In the genomic region with DNA sequence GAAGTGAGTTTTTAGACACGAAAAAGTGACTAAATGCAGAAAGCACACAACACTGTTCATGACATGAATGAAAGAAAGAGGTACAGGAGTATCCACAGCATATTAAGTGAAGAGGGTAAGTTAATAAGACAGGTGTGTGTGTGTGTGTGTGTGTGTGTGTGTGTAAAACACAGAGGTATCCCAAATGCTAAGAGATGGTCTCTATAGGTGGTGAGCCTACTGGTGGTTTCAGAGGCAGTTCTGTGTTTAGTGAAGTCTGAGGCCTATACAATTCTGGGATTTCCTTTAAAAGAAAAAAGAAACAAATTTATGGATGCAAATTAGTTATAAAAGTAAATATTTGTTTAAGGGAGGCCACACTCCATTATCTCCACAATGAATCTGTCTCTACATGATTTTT, we compare ENCODE assay signal across 16 cellular contexts. TPM values are rescaled to one million over a fixed set of nuclear protein-coding genes. Genes with fewer than 3 reads are reported as not detected.
DNase-seq lines count a peak whose midpoint lies in the region; ATAC-seq, FAIRE-seq and TF ChIP-seq lines count a peak whose summit lies in the region.
"Had no signal": no experiment of that assay in that cellular context is flagged by ENCODE, and none has a peak within 500 bp of the region (broad histone marks: within the 10 kb centered on the region; RNA-seq: fewer than 3 reads in every experiment).

No MANE protein-coding gene starts in this region.

- DNase-seq in activated naive CD4-positive, alpha-beta T cell treated with anti-CD3 and anti-CD28 coated beads for 36 hours = no peak
- no peak for DNase-seq in activated naive CD4-positive, alpha-beta T cell (lab: John Stamatoyannopoulos, UW)
- DNase-seq in T-helper 2 cell treated with Interferon-gamma antibody and Interleukin-4, amounts not matched to agents 5 μg/mL and 100 μg/mL, for 36 hours (ENCODE audit: low spot score) = no peak
- DNase-seq in immature natural killer cell (no peak), upper lobe of right lung (no peak), progenitor cell of endocrine pancreas (ENCODE audit: low spot score, unreplicated experiment) (no peak), GM12892 (ENCODE audit: insufficient read length) (no peak)
- DNase-seq in central memory CD4-positive, alpha-beta T cell = no peak
- DNase-seq: adrenal gland; effector CD4-positive, alpha-beta T cell; HCEC 1CT; nephron progenitor cell; uterus had no signal

- peak overlapping the region; percentile 56 for H3K4me3 Mint-ChIP-seq in activated naive CD4-positive, alpha-beta T cell treated with anti-CD3 and anti-CD28 coated beads for 36 hours
- peak overlapping the region; percentile 50 for H3K4me3 Mint-ChIP-seq in T-helper 2 cell treated with Interferon-gamma antibody and Interleukin-4, amounts not matched to agents 5 μg/mL and 100 μg/mL, for 36 hours
- H3K4me3 Mint-ChIP-seq in immature natural killer cell (peak overlapping the region; percentile 27 to 88 (median 82)), progenitor cell of endocrine pancreas (ENCODE audit: low read depth) (no peak overlapping the region)
- H3K4me3 Mint-ChIP-seq: nephron progenitor cell had no signal

- ATAC-seq in upper lobe of right lung = no peak
- ATAC-seq: Panc1 had no signal

- H3K4me1 Mint-ChIP-seq in activated naive CD4-positive, alpha-beta T cell treated with anti-CD3 and anti-CD28 coated beads for 36 hours (ENCODE audit: low read depth) = peaks cover 65% of the 10 kb centered on the region
- H3K4me1 Mint-ChIP-seq in T-helper 2 cell treated with Interferon-gamma antibody and Interleukin-4, amounts not matched to agents 5 μg/mL and 100 μg/mL, for 36 hours (ENCODE audit: low read depth) = peaks cover 52% of the 10 kb centered on the region
- peaks cover 78% of the 10 kb centered on the region in 2 donors for H3K4me1 Mint-ChIP-seq in immature natural killer cell
- peaks cover 6% of the 10 kb centered on the region for H3K4me1 Mint-ChIP-seq in progenitor cell of endocrine pancreas (ENCODE audit: low read depth)
- H3K4me1 Mint-ChIP-seq: nephron progenitor cell had no signal

- H3K27ac ChIP-seq in upper lobe of right lung = peak overlapping the region; percentile 70
- H3K27ac ChIP-seq: cardiac muscle cell, uterus had no signal

- peaks cover 6% of the 10 kb centered on the region for H3K4me1 ChIP-seq in upper lobe of right lung
- H3K4me1 ChIP-seq: adrenal gland, uterus had no signal

- H3K27me3 Mint-ChIP-seq in activated naive CD4-positive, alpha-beta T cell treated with anti-CD3 and anti-CD28 coated beads for 36 hours (ENCODE audit: low read depth) = no peaks in the 10 kb centered on the region
- peaks cover 13% of the 10 kb centered on the region for H3K27me3 Mint-ChIP-seq in T-helper 2 cell treated with Interferon-gamma antibody and Interleukin-4, amounts not matched to agents 5 μg/mL and 100 μg/mL, for 36 hours (ENCODE audit: low read depth)
- H3K27me3 Mint-ChIP-seq in immature natural killer cell (ENCODE audit: low read depth in 3 of 3) (peaks cover 2 to 6% (median 2%) of the 10 kb centered on the region in 3 donors), progenitor cell of endocrine pancreas (no peaks in the 10 kb centered on the region)

- TF ChIP-seq CTCF in upper lobe of right lung (IDR thresholded peaks at IDR 0.05) (no peak), progenitor cell of endocrine pancreas (IDR thresholded peaks at IDR 0.05; ENCODE audit: unreplicated experiment) (no peak)

- no peaks in the 10 kb centered on the region for H3K27me3 ChIP-seq in upper lobe of right lung
- H3K27me3 ChIP-seq: adrenal gland, cardiac muscle cell, uterus had no signal

- intact Hi-C loops in activated naive CD4-positive, alpha-beta T cell treated with anti-CD3 and anti-CD28 coated beads for 36 hours (cut with micrococcal nuclease) = loop anchor here (1.0 to 10.0 kb wide), 4 partner anchors 17 to 1273 kb away; partner anchors contain the start of genes IL2 and TNIP3
- intact Hi-C loops in upper lobe of right lung (cut with DNase I) = no loop called here

- H3K36me3 ChIP-seq in upper lobe of right lung = no peaks in the 10 kb centered on the region
- H3K36me3 ChIP-seq: adrenal gland, cardiac muscle cell, uterus had no signal

- no peak for TF ChIP-seq POLR2A in GM12892 (IDR thresholded peaks at IDR 0.05; ENCODE audit: low read depth, low read length)

- no peak for FAIRE-seq in GM12892 (lab: Jason Lieb, UNC)

- no peak overlapping the region for H3K4me3 ChIP-seq in upper lobe of right lung
- H3K4me3 ChIP-seq: cardiac muscle cell, uterus had no signal

- peaks cover 7% of the 10 kb centered on the region for H3K36me3 Mint-ChIP-seq in activated naive CD4-positive, alpha-beta T cell treated with anti-CD3 and anti-CD28 coated beads for 36 hours (ENCODE audit: low read depth)
- H3K36me3 Mint-ChIP-seq in T-helper 2 cell treated with Interferon-gamma antibody and Interleukin-4, amounts not matched to agents 5 μg/mL and 100 μg/mL, for 36 hours (ENCODE audit: low read depth) = peaks cover 21% of the 10 kb centered on the region
- H3K36me3 Mint-ChIP-seq in immature natural killer cell (peaks cover 0 to 20% (median 0%) of the 10 kb centered on the region in 3 donors), progenitor cell of endocrine pancreas (ENCODE audit: insufficient read depth) (no peaks in the 10 kb centered on the region)

- CTCF ChIA-PET in activated naive CD4-positive, alpha-beta T cell treated with anti-CD3 and anti-CD28 coated beads for 36 hours (lab: Charles Lee) = interaction anchor here (1.0 kb wide), 1 partner anchor 9 kb away, joined by 3 read pairs; no protein-coding TSS in a partner anchor

- H3K27ac Mint-ChIP-seq in activated naive CD4-positive, alpha-beta T cell treated with anti-CD3 and anti-CD28 coated beads for 36 hours = peak overlapping the region; percentile 85
- H3K27ac Mint-ChIP-seq in T-helper 2 cell treated with Interferon-gamma antibody and Interleukin-4, amounts not matched to agents 5 μg/mL and 100 μg/mL, for 36 hours = peak overlapping the region; percentile 84
- peak overlapping the region; percentile 75 to 97 (median 91) for H3K27ac Mint-ChIP-seq in immature natural killer cell
- H3K27ac Mint-ChIP-seq in progenitor cell of endocrine pancreas = no peak overlapping the region
- H3K27ac Mint-ChIP-seq: nephron progenitor cell had no signal

- no peaks in the 10 kb centered on the region for H3K9me3 Mint-ChIP-seq in activated naive CD4-positive, alpha-beta T cell treated with anti-CD3 and anti-CD28 coated beads for 36 hours
- peaks cover 3% of the 10 kb centered on the region for H3K9me3 Mint-ChIP-seq in T-helper 2 cell treated with Interferon-gamma antibody and Interleukin-4, amounts not matched to agents 5 μg/mL and 100 μg/mL, for 36 hours
- H3K9me3 Mint-ChIP-seq in immature natural killer cell (no peaks in the 10 kb centered on the region), progenitor cell of endocrine pancreas (ENCODE audit: low read depth) (peaks cover 5% of the 10 kb centered on the region)

- H3K9me3 ChIP-seq in upper lobe of right lung = no peaks in the 10 kb centered on the region
- H3K9me3 ChIP-seq: adrenal gland, uterus had no signal

RNA-seq across cellular contexts. Expression of gene TNIP3, which starts 17.4 kb away (rescaled TPM):
- total RNA-seq in activated naive CD4-positive, alpha-beta T cell treated with anti-CD3 and anti-CD28 coated beads for 36 hours = 1 to 10 TPM; 1.8 to 2.7 TPM
- 1 to 10 TPM in 1 of 3 donors, under 1 TPM in 1, not detected in 1; 1.00 to 1.3 TPM for polyA plus RNA-seq in immature natural killer cell
- total RNA-seq in upper lobe of right lung = 2.3 TPM
- total RNA-seq in progenitor cell of endocrine pancreas = not detected in 2 replicates
- 1.8 TPM for polyA plus RNA-seq in GM12892 (2012; ENCODE audit: missing spikeins)
- total RNA-seq: cardiac muscle cell, LHCN-M2 had no signal
- polyA plus RNA-seq: cardiac muscle cell had no signal
